Comparison of ENCODE assay signal across 1 cellular context in the genomic region with DNA sequence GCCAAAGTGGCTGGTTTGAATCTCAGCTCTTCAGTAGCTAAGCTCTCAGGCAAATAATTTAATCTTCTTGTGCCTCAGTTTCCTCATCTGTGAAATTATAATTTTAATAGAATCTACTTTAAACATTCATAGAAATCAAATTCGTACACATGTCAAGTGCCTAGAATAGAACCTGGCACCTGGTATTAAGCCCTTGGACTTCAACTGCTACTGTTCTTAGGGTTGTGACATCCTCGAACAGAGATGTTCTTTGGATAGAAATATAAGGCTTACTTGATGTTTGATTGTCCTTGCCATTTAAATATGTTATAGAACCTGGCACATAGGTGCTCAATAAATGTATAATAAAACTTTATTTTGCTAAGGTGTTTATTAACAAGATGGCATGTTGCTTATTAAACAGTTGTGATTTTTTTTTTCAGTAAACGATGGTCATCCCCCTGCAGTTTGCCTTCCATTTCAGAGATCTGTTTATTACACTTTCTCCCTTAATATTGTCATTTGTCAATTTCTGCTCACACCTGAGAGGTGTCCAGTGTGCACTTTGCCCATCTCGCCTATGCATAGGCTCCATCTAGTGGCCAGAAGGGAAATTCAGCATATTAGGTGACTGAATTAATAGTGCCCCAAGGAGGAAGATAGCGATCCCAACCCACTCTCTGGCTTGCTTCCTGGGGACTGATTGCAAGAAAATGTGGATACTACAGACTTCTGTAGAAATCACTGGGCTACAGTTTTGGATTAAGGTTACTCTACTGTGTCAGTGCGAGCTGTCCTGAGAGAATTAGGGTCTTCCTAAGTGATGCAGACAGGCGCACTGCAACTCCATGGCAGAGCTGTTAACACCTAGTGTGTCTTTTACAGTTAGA.
TF ChIP-seq lines count a peak whose summit lies in the region.

No MANE protein-coding gene starts in this region.

TF ChIP-seq in HepG2, 621 proteins besides CTCF, POLR2A, EP300 and RAD21 (continued from another document and continues in another):
- TF ChIP-seq ZKSCAN8 (CRISPR knock-in tag; IDR thresholded peaks at IDR 0.05; ENCODE audit: borderline replicate concordance) (no peak), POLR2AphosphoS2 (IDR thresholded peaks at IDR 0.05; ENCODE audit: low read depth, low read length) (no peak), SAP130 (CRISPR knock-in tag; IDR thresholded peaks at IDR 0.05; ENCODE audit: low read depth) (peak; percentile 43; the same call in 1 of the 2 replicates), SOX5 (CRISPR knock-in tag; IDR thresholded peaks at IDR 0.05; ENCODE audit: borderline replicate concordance) (peak; percentile 22; the same call in 1 of the 2 replicates), MIXL1 (CRISPR knock-in tag; IDR thresholded peaks at IDR 0.05) (peak; percentile 82), ZNF350 (CRISPR knock-in tag; IDR thresholded peaks at IDR 0.05; ENCODE audit: borderline replicate concordance, low read depth) (no peak), FOXA3 (CRISPR knock-in tag; IDR thresholded peaks at IDR 0.05) (0 out of 2 replicates have a peak, but pooled peaks have one; percentile 18), ZNF333 (CRISPR knock-in tag; IDR thresholded peaks at IDR 0.05; ENCODE audit: borderline replicate concordance) (no peak), ZNF772 (CRISPR knock-in tag; IDR thresholded peaks at IDR 0.05) (0 out of 2 replicates have a peak, but pooled peaks have one; percentile 27), SCMH1 (CRISPR knock-in tag; IDR thresholded peaks at IDR 0.05; ENCODE audit: borderline replicate concordance) (no peak), TBX2 (CRISPR knock-in tag; IDR thresholded peaks at IDR 0.05; ENCODE audit: borderline replicate concordance) (peak; percentile 53; the same call in 1 of the 2 replicates), ZFP36L2 (CRISPR knock-in tag; IDR thresholded peaks at IDR 0.05) (no peak), ZNF124 (CRISPR knock-in tag; IDR thresholded peaks at IDR 0.05) (0 out of 2 replicates have a peak, but pooled peaks have one; percentile 35), TEAD3 (CRISPR knock-in tag; optimal IDR thresholded peaks at IDR 0.05; ENCODE audit: borderline replicate concordance) (peak; percentile 21), FOXA1 (IDR thresholded peaks at IDR 0.05) (no peak), FOXA1 (CRISPR knock-in tag; IDR thresholded peaks at IDR 0.05) (no peak), MED1 (CRISPR knock-in tag; IDR thresholded peaks at IDR 0.05) (0 out of 2 replicates have a peak, but pooled peaks have one; percentile 15), ZSCAN9 (CRISPR knock-in tag; IDR thresholded peaks at IDR 0.05; ENCODE audit: borderline replicate concordance) (0 out of 2 replicates have a peak, but pooled peaks have one; percentile 22), THAP11 (CRISPR knock-in tag; IDR thresholded peaks at IDR 0.05) (0 out of 2 replicates have a peak, but pooled peaks have one; percentile 15), JUNB (CRISPR knock-in tag; IDR thresholded peaks at IDR 0.05; ENCODE audit: borderline replicate concordance) (no peak), SOX13 (IDR thresholded peaks at IDR 0.05) (no peak), SOX13 (CRISPR knock-in tag; conservative IDR thresholded peaks at IDR 0.05 in 1 of 2, IDR thresholded peaks at IDR 0.05 in 1 of 2) (peak in 1 of 2 experiments; percentile 31; a peak in 1 of 4 replicates), XRCC5 (optimal IDR thresholded peaks at IDR 0.05; ENCODE audit: low read length) (peak; percentile 73), GATAD2A (CRISPR knock-in tag; IDR thresholded peaks at IDR 0.05) (peak; percentile 45; the same call in 1 of the 2 replicates), STAG1 (CRISPR knock-in tag; IDR thresholded peaks at IDR 0.05) (peak; percentile 77), GTF3A (CRISPR knock-in tag; conservative IDR thresholded peaks at IDR 0.05) (no peak), SMC3 (IDR thresholded peaks at IDR 0.05; ENCODE audit: low read length) (peak; percentile 83), SALL1 (CRISPR knock-in tag; IDR thresholded peaks at IDR 0.05) (peak; percentile 11; the same call in 1 of the 2 replicates), ERF (CRISPR knock-in tag; IDR thresholded peaks at IDR 0.05) (peak; percentile 31; the same call in 1 of the 2 replicates)
- TF ChIP-seq, protein P1, sequence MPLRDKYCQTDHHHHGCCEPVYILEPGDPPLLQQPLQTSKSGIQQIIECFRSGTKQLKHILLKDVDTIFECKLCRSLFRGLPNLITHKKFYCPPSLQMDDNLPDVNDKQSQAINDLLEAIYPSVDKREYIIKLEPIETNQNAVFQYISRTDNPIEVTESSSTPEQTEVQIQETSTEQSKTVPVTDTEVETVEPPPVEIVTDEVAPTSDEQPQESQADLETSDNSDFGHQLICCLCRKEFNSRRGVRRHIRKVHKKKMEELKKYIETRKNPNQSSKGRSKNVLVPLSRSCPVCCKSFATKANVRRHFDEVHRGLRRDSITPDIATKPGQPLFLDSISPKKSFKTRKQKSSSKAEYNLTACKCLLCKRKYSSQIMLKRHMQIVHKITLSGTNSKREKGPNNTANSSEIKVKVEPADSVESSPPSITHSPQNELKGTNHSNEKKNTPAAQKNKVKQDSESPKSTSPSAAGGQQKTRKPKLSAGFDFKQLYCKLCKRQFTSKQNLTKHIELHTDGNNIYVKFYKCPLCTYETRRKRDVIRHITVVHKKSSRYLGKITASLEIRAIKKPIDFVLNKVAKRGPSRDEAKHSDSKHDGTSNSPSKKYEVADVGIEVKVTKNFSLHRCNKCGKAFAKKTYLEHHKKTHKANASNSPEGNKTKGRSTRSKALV (CRISPR knock-in tag; IDR thresholded peaks at IDR 0.05): 0 out of 2 replicates have a peak, but pooled peaks have one; percentile 21
- TF ChIP-seq, protein P2, sequence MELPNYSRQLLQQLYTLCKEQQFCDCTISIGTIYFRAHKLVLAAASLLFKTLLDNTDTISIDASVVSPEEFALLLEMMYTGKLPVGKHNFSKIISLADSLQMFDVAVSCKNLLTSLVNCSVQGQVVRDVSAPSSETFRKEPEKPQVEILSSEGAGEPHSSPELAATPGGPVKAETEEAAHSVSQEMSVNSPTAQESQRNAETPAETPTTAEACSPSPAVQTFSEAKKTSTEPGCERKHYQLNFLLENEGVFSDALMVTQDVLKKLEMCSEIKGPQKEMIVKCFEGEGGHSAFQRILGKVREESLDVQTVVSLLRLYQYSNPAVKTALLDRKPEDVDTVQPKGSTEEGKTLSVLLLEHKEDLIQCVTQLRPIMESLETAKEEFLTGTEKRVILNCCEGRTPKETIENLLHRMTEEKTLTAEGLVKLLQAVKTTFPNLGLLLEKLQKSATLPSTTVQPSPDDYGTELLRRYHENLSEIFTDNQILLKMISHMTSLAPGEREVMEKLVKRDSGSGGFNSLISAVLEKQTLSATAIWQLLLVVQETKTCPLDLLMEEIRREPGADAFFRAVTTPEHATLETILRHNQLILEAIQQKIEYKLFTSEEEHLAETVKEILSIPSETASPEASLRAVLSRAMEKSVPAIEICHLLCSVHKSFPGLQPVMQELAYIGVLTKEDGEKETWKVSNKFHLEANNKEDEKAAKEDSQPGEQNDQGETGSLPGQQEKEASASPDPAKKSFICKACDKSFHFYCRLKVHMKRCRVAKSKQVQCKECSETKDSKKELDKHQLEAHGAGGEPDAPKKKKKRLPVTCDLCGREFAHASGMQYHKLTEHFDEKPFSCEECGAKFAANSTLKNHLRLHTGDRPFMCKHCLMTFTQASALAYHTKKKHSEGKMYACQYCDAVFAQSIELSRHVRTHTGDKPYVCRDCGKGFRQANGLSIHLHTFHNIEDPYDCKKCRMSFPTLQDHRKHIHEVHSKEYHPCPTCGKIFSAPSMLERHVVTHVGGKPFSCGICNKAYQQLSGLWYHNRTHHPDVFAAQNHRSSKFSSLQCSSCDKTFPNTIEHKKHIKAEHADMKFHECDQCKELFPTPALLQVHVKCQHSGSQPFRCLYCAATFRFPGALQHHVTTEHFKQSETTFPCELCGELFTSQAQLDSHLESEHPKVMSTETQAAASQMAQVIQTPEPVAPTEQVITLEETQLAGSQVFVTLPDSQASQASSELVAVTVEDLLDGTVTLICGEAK (IDR thresholded peaks at IDR 0.05): peak; percentile 23; the same call in 1 of the 2 replicates
- TF ChIP-seq, protein P2 (CRISPR knock-in tag; IDR thresholded peaks at IDR 0.05): peak; percentile 71
- TF ChIP-seq, protein P3, sequence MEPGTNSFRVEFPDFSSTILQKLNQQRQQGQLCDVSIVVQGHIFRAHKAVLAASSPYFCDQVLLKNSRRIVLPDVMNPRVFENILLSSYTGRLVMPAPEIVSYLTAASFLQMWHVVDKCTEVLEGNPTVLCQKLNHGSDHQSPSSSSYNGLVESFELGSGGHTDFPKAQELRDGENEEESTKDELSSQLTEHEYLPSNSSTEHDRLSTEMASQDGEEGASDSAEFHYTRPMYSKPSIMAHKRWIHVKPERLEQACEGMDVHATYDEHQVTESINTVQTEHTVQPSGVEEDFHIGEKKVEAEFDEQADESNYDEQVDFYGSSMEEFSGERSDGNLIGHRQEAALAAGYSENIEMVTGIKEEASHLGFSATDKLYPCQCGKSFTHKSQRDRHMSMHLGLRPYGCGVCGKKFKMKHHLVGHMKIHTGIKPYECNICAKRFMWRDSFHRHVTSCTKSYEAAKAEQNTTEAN (CRISPR knock-in tag; conservative IDR thresholded peaks at IDR 0.05): 0 out of 2 replicates have a peak, but pooled peaks have one; percentile 26
- TF ChIP-seq, protein P4, sequence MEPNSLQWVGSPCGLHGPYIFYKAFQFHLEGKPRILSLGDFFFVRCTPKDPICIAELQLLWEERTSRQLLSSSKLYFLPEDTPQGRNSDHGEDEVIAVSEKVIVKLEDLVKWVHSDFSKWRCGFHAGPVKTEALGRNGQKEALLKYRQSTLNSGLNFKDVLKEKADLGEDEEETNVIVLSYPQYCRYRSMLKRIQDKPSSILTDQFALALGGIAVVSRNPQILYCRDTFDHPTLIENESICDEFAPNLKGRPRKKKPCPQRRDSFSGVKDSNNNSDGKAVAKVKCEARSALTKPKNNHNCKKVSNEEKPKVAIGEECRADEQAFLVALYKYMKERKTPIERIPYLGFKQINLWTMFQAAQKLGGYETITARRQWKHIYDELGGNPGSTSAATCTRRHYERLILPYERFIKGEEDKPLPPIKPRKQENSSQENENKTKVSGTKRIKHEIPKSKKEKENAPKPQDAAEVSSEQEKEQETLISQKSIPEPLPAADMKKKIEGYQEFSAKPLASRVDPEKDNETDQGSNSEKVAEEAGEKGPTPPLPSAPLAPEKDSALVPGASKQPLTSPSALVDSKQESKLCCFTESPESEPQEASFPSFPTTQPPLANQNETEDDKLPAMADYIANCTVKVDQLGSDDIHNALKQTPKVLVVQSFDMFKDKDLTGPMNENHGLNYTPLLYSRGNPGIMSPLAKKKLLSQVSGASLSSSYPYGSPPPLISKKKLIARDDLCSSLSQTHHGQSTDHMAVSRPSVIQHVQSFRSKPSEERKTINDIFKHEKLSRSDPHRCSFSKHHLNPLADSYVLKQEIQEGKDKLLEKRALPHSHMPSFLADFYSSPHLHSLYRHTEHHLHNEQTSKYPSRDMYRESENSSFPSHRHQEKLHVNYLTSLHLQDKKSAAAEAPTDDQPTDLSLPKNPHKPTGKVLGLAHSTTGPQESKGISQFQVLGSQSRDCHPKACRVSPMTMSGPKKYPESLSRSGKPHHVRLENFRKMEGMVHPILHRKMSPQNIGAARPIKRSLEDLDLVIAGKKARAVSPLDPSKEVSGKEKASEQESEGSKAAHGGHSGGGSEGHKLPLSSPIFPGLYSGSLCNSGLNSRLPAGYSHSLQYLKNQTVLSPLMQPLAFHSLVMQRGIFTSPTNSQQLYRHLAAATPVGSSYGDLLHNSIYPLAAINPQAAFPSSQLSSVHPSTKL (CRISPR knock-in tag; IDR thresholded peaks at IDR 0.05): peak; percentile 46; the same call in 1 of the 2 replicates
- TF ChIP-seq, protein P5, sequence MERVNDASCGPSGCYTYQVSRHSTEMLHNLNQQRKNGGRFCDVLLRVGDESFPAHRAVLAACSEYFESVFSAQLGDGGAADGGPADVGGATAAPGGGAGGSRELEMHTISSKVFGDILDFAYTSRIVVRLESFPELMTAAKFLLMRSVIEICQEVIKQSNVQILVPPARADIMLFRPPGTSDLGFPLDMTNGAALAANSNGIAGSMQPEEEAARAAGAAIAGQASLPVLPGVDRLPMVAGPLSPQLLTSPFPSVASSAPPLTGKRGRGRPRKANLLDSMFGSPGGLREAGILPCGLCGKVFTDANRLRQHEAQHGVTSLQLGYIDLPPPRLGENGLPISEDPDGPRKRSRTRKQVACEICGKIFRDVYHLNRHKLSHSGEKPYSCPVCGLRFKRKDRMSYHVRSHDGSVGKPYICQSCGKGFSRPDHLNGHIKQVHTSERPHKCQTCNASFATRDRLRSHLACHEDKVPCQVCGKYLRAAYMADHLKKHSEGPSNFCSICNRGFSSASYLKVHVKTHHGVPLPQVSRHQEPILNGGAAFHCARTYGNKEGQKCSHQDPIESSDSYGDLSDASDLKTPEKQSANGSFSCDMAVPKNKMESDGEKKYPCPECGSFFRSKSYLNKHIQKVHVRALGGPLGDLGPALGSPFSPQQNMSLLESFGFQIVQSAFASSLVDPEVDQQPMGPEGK (CRISPR knock-in tag; IDR thresholded peaks at IDR 0.05): 0 out of 2 replicates have a peak, but pooled peaks have one; percentile 16
- TF ChIP-seq, protein P6, sequence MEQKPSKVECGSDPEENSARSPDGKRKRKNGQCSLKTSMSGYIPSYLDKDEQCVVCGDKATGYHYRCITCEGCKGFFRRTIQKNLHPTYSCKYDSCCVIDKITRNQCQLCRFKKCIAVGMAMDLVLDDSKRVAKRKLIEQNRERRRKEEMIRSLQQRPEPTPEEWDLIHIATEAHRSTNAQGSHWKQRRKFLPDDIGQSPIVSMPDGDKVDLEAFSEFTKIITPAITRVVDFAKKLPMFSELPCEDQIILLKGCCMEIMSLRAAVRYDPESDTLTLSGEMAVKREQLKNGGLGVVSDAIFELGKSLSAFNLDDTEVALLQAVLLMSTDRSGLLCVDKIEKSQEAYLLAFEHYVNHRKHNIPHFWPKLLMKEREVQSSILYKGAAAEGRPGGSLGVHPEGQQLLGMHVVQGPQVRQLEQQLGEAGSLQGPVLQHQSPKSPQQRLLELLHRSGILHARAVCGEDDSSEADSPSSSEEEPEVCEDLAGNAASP (CRISPR knock-in tag; IDR thresholded peaks at IDR 0.05; ENCODE audit: borderline replicate concordance): 0 out of 2 replicates have a peak, but pooled peaks have one; percentile 16
